Comparison of ENCODE assay signal across 8 cellular contexts in genomic region chr5:150781706-150782614, GRCh38. TPM values are rescaled to one million over a fixed set of nuclear protein-coding genes. Genes with fewer than 3 reads are reported as not detected.
DNase-seq lines count a peak whose midpoint lies in the region; ATAC-seq and TF ChIP-seq lines count a peak whose summit lies in the region.

No MANE protein-coding gene starts in this region.

- DNase-seq in AG04450 (ENCODE audit: low read depth, low spot score) = peak; percentile 69
- DNase-seq in M059J (ENCODE audit: low read depth) = peak; percentile 99
- peak; percentile 89 for DNase-seq in choroid plexus epithelial cell (ENCODE audit: low read depth)
- DNase-seq in myocyte (ENCODE audit: low read depth) = peak; percentile 95
- DNase-seq in NCI-H2196 (lab: John Stamatoyannopoulos, UW; ENCODE audit: unreplicated experiment) = no peak
- no peak for DNase-seq in DMS79 (lab: John Stamatoyannopoulos, UW)
- no peak for DNase-seq in NCI-H1694 treated with DMSO at 0.1 percent for 48 hours (lab: John Stamatoyannopoulos, UW)

- H3K27me3 ChIP-seq in AG04450 (ENCODE audit: control insufficient read depth, insufficient read depth, low read length) = no peaks in the 10 kb centered on the region

- no peak for ATAC-seq in activated CD4-positive, CD25-positive, alpha-beta regulatory T cell treated with anti-CD3 and anti-CD28 coated beads, Interleukin-2, amount 50 U/mL, for 24 hours

- TF ChIP-seq CTCF in AG04450 (IDR thresholded peaks at IDR 0.05; ENCODE audit: low read depth, low read length) (no peak), choroid plexus epithelial cell (conservative IDR thresholded peaks at IDR 0.05; ENCODE audit: low read depth, low read length) (no peak)

- POLR2A ChIA-PET in AG04450 (lab: Yijun Ruan, JAX) = interaction anchor here (1.0 to 4.9 kb wide), 2 partner anchors 8 to 19 kb away, joined by 3 to 23 read pairs; no protein-coding TSS in a partner anchor

- peaks cover 2% of the 10 kb centered on the region; the same call in 1 of the 2 replicates for H3K9me3 ChIP-seq in AG04450 (ENCODE audit: control insufficient read depth, insufficient read depth, low read length)

- CTCF ChIA-PET in AG04450 (lab: Charles Lee) = interaction anchor here (4.4 kb wide), 1 partner anchor 19 kb away, joined by 33 read pairs; no protein-coding TSS in a partner anchor

- peak overlapping the region; percentile 87 for H3K27ac ChIP-seq in AG04450 (ENCODE audit: low read depth, low read length)

- H3K4me3 ChIP-seq in AG04450 (ENCODE audit: low read depth, low read length) (peak overlapping the region; percentile 39), choroid plexus epithelial cell (ENCODE audit: low read depth, low read length) (peak overlapping the region; percentile 89)

RNA-seq across cellular contexts. Expression of gene SMIM3, which starts 3.4 kb away (rescaled TPM):
- polyA plus RNA-seq in AG04450 (2011; rRNA removed) = 34.3 and 36.3 TPM in 2 replicates
- polyA minus RNA-seq in AG04450 (2011; rRNA and poly(A)+ RNA removed) = 12.7 and 15.3 TPM in 2 replicates
- total RNA-seq in M059J (2014; rRNA removed; shearing (Covaris generic)) = 73.1 and 92.7 TPM in 2 replicates
- 67.1 and 74.6 TPM in 2 replicates for total RNA-seq in myocyte
- 78.9 TPM for polyA plus RNA-seq in myocyte (2012)

RNA-seq across cellular contexts. Expression of gene DCTN4, which starts 23.1 kb away (rescaled TPM):
- 54.6 and 61.1 TPM in 2 replicates for polyA plus RNA-seq in AG04450 (2011; rRNA removed)
- 76.5 TPM in 2 replicates for polyA minus RNA-seq in AG04450 (2011; rRNA and poly(A)+ RNA removed)
- 48.1 and 66.2 TPM in 2 replicates for total RNA-seq in M059J (2014; rRNA removed; shearing (Covaris generic))
- 78.9 and 82.4 TPM in 2 replicates for total RNA-seq in myocyte
- 38.5 TPM for polyA plus RNA-seq in myocyte (2012)

Comparison
In these comparisons a context has a peak if more than half of its experiments do, and no peak if none do; other contexts are left out.
1. DNase-seq: peak in AG04450 (single experiment), M059J (single experiment), choroid plexus epithelial cell (single experiment) and myocyte (single experiment); none in NCI-H2196 (single experiment), DMS79 (single experiment) and NCI-H1694 treated with DMSO at 0.1 percent for 48 hours (single experiment).